ENCODE assay signal across 1 cellular context in the genomic region with DNA sequence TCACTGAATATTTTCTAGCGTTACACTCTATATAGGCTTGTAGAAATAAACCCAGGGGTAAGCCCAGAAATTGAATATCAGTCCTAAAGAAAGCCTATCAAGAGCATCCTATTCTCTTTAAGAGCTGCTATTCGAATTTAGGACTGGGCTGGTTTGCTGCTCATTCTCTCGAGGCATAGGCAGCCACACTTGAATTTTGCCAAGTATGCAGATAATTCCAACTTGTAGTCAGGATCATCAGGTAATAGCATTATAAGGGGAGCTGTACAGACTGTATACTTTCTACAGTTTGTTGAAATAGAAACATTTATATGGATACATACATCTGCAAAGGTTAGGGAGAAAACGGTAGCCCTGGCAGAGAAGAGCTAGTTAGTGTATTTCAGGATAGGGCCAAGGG.
TF ChIP-seq lines count a peak whose summit lies in the region.

No MANE protein-coding gene starts in this region.

TF ChIP-seq in GM23338, 12 proteins besides CTCF, POLR2A, EP300 and RAD21 (continued from another document):
- TF ChIP-seq, protein P1, sequence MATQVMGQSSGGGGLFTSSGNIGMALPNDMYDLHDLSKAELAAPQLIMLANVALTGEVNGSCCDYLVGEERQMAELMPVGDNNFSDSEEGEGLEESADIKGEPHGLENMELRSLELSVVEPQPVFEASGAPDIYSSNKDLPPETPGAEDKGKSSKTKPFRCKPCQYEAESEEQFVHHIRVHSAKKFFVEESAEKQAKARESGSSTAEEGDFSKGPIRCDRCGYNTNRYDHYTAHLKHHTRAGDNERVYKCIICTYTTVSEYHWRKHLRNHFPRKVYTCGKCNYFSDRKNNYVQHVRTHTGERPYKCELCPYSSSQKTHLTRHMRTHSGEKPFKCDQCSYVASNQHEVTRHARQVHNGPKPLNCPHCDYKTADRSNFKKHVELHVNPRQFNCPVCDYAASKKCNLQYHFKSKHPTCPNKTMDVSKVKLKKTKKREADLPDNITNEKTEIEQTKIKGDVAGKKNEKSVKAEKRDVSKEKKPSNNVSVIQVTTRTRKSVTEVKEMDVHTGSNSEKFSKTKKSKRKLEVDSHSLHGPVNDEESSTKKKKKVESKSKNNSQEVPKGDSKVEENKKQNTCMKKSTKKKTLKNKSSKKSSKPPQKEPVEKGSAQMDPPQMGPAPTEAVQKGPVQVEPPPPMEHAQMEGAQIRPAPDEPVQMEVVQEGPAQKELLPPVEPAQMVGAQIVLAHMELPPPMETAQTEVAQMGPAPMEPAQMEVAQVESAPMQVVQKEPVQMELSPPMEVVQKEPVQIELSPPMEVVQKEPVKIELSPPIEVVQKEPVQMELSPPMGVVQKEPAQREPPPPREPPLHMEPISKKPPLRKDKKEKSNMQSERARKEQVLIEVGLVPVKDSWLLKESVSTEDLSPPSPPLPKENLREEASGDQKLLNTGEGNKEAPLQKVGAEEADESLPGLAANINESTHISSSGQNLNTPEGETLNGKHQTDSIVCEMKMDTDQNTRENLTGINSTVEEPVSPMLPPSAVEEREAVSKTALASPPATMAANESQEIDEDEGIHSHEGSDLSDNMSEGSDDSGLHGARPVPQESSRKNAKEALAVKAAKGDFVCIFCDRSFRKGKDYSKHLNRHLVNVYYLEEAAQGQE (IDR thresholded peaks at IDR 0.05; ENCODE audit: unreplicated experiment): no peak
- TF ChIP-seq EZH2phosphoT487 (IDR thresholded peaks at IDR 0.05; ENCODE audit: unreplicated experiment) (no peak), NANOG (IDR thresholded peaks at IDR 0.05; ENCODE audit: borderline replicate concordance) (no peak), STAT1 (IDR thresholded peaks at IDR 0.05; ENCODE audit: unreplicated experiment) (no peak), ZNF331 (CRISPR knock-in tag; IDR thresholded peaks at IDR 0.05; ENCODE audit: low read depth) (no peak), JUNB (IDR thresholded peaks at IDR 0.05; ENCODE audit: unreplicated experiment) (no peak)
- TF ChIP-seq, protein P2, sequence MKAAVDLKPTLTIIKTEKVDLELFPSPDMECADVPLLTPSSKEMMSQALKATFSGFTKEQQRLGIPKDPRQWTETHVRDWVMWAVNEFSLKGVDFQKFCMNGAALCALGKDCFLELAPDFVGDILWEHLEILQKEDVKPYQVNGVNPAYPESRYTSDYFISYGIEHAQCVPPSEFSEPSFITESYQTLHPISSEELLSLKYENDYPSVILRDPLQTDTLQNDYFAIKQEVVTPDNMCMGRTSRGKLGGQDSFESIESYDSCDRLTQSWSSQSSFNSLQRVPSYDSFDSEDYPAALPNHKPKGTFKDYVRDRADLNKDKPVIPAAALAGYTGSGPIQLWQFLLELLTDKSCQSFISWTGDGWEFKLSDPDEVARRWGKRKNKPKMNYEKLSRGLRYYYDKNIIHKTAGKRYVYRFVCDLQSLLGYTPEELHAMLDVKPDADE (IDR thresholded peaks at IDR 0.05): no peak
- TF ChIP-seq, protein P3, sequence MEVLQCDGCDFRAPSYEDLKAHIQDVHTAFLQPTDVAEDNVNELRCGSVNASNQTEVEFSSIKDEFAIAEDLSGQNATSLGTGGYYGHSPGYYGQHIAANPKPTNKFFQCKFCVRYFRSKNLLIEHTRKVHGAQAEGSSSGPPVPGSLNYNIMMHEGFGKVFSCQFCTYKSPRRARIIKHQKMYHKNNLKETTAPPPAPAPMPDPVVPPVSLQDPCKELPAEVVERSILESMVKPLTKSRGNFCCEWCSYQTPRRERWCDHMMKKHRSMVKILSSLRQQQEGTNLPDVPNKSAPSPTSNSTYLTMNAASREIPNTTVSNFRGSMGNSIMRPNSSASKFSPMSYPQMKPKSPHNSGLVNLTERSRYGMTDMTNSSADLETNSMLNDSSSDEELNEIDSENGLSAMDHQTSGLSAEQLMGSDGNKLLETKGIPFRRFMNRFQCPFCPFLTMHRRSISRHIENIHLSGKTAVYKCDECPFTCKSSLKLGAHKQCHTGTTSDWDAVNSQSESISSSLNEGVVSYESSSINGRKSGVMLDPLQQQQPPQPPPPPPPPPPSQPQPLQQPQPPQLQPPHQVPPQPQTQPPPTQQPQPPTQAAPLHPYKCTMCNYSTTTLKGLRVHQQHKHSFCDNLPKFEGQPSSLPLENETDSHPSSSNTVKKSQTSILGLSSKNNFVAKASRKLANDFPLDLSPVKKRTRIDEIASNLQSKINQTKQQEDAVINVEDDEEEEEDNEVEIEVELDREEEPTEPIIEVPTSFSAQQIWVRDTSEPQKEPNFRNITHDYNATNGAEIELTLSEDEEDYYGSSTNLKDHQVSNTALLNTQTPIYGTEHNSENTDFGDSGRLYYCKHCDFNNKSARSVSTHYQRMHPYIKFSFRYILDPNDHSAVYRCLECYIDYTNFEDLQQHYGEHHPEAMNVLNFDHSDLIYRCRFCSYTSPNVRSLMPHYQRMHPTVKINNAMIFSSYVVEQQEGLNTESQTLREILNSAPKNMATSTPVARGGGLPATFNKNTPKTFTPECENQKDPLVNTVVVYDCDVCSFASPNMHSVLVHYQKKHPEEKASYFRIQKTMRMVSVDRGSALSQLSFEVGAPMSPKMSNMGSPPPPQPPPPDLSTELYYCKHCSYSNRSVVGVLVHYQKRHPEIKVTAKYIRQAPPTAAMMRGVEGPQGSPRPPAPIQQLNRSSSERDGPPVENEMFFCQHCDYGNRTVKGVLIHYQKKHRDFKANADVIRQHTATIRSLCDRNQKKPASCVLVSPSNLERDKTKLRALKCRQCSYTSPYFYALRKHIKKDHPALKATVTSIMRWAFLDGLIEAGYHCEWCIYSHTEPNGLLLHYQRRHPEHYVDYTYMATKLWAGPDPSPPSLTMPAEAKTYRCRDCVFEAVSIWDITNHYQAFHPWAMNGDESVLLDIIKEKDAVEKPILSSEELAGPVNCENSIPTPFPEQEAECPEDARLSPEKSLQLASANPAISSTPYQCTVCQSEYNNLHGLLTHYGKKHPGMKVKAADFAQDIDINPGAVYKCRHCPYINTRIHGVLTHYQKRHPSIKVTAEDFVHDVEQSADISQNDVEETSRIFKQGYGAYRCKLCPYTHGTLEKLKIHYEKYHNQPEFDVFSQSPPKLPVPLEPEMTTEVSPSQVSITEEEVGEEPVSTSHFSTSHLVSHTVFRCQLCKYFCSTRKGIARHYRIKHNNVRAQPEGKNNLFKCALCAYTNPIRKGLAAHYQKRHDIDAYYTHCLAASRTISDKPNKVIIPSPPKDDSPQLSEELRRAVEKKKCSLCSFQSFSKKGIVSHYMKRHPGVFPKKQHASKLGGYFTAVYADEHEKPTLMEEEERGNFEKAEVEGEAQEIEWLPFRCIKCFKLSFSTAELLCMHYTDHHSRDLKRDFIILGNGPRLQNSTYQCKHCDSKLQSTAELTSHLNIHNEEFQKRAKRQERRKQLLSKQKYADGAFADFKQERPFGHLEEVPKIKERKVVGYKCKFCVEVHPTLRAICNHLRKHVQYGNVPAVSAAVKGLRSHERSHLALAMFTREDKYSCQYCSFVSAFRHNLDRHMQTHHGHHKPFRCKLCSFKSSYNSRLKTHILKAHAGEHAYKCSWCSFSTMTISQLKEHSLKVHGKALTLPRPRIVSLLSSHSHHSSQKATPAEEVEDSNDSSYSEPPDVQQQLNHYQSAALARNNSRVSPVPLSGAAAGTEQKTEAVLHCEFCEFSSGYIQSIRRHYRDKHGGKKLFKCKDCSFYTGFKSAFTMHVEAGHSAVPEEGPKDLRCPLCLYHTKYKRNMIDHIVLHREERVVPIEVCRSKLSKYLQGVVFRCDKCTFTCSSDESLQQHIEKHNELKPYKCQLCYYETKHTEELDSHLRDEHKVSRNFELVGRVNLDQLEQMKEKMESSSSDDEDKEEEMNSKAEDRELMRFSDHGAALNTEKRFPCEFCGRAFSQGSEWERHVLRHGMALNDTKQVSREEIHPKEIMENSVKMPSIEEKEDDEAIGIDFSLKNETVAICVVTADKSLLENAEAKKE (CRISPR knock-in tag; IDR thresholded peaks at IDR 0.05): no peak
